ENCODE assay signal across 34 cellular contexts in the genomic region with DNA sequence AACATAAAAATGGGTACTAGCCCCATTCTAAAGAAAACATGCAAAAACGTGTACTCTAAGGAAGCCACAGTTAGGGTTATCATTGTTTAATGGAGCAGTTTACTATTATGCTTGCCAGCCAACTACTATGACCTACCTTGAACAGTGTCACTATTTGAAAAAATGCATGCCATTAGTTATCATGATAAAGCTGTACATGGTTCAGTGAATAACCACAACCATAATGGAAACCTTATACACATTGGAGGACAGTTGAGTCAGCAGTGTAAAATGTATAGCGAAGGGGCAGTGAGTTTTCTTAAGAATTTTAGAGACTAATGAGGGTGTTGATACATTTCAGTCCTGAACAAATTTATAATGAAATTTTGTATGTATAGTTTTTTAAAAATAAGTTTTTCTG.
"Had no signal": no experiment of that assay in that cellular context is flagged by ENCODE, and none has a peak within 500 bp of the region (broad histone marks: within the 10 kb centered on the region; RNA-seq: fewer than 3 reads in every experiment).

No MANE protein-coding gene starts in this region.

- H3K9me3 ChIP-seq: MG63 had no signal

- DNase-seq: Karpas-422, Kasumi-1, MG63, MM.1S, MV-4-11, NCI-H1048, NCI-H1092, NCI-H1092 treated with DMSO at 0.1 percent for 48 hours, NCI-H1105, NCI-H1105 treated with DMSO at 0.1 percent for 48 hours, NCI-H1417 treated with DMSO at 0.1 percent for 48 hours, NCI-H1436, NCI-H1436 treated with DMSO at 0.1 percent for 48 hours, NCI-H146, NCI-H1694, NCI-H1694 treated with DMSO at 0.1 percent for 48 hours, NCI-H187, NCI-H187 treated with DMSO at 0.1 percent for 48 hours, NCI-H1930, NCI-H2029, NCI-H2029 treated with DMSO at 0.1 percent for 48 hours, NCI-H2081, NCI-H2081 treated with DMSO at 0.1 percent for 48 hours, NCI-H2107, NCI-H2171, NCI-H2171 treated with DMSO at 0.1 percent for 48 hours, NCI-H2227 treated with DMSO at 0.1 percent for 48 hours, NCI-H226, NCI-H345, NCI-H446, NCI-H446 treated with DMSO at 0.1 percent for 48 hours, NCI-H510A, NCI-H510A treated with DMSO at 0.1 percent for 48 hours had no signal

- H3K4me3 ChIP-seq: MG63 had no signal

- H3K27ac ChIP-seq: KMS-11 had no signal

- H3K36me3 ChIP-seq: MG63 had no signal

- H3K4me2 ChIP-seq: KMS-11 had no signal

- H3K27me3 ChIP-seq: MG63 had no signal

- H3K9ac ChIP-seq: KMS-11 had no signal
